1 cellular context compared by ENCODE assay signal in the genomic region with DNA sequence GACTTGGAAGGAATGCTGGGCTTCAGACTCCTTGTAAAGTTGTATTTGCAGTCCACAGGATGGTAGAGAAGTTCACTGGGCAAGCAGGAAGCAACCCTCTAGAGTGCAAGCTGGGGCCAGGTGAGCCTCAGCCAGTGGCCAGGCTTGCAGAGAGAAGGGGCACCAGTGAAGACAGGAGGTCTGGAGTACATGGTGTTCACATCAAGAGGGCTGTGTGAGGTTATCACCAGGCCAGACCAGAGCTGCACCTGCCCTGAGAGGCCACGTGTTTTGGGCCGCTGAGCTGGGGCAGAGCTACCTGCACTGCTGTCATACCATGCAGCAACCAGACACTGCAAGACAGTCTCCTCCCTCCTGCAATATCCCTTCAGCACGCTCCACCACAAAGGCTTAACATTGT.
TF ChIP-seq lines count a peak whose summit lies in the region.

No MANE protein-coding gene starts in this region.

TF ChIP-seq in K562, 482 proteins besides CTCF, POLR2A, EP300 and RAD21 (continued from another document):
- TF ChIP-seq, protein P1, sequence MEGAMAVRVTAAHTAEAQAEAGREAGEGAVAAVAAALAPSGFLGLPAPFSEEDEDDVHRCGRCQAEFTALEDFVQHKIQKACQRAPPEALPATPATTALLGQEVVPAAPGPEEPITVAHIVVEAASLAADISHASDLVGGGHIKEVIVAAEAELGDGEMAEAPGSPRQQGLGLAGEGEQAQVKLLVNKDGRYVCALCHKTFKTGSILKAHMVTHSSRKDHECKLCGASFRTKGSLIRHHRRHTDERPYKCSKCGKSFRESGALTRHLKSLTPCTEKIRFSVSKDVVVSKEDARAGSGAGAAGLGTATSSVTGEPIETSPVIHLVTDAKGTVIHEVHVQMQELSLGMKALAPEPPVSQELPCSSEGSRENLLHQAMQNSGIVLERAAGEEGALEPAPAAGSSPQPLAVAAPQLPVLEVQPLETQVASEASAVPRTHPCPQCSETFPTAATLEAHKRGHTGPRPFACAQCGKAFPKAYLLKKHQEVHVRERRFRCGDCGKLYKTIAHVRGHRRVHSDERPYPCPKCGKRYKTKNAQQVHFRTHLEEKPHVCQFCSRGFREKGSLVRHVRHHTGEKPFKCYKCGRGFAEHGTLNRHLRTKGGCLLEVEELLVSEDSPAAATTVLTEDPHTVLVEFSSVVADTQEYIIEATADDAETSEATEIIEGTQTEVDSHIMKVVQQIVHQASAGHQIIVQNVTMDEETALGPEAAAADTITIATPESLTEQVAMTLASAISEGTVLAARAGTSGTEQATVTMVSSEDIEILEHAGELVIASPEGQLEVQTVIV (CRISPR knock-in tag; IDR thresholded peaks at IDR 0.05; ENCODE audit: borderline replicate concordance), result no peak
- TF ChIP-seq HMG20B (CRISPR knock-in tag; IDR thresholded peaks at IDR 0.05), result no peak
- TF ChIP-seq CXXC5 (CRISPR knock-in tag; IDR thresholded peaks at IDR 0.05), result no peak
- TF ChIP-seq, protein P2, sequence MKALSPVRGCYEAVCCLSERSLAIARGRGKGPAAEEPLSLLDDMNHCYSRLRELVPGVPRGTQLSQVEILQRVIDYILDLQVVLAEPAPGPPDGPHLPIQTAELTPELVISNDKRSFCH (CRISPR knock-in tag; IDR thresholded peaks at IDR 0.05), result no peak
- TF ChIP-seq, protein P2 (tag; IDR thresholded peaks at IDR 0.05), result no peak
- TF ChIP-seq E2F3 (CRISPR knock-in tag; IDR thresholded peaks at IDR 0.05), result no peak
TF ChIP-seq in K562: peak in this region for 0.
